ENCODE assay signal across 20 cellular contexts in genomic region chr10:99720387-99720786, GRCh38. TPM values are rescaled to one million over a fixed set of nuclear protein-coding genes. Genes with fewer than 3 reads are reported as not detected.
A peak's percentile ranks its signal among the peaks of the same experiment; 100 is the strongest.
DNase-seq lines count a peak whose midpoint lies in the region; ATAC-seq and TF ChIP-seq lines count a peak whose summit lies in the region.
"Had no signal": no experiment of that assay in that cellular context is flagged by ENCODE, and none has a peak within 500 bp of the region (broad histone marks: within the 10 kb centered on the region; RNA-seq: fewer than 3 reads in every experiment).

No MANE protein-coding gene starts in this region.

- peaks cover 12 to 21% of the 10 kb centered on the region in 2 donors for H3K36me3 Mint-ChIP-seq in activated T-cell treated with anti-CD3 and anti-CD28 coated beads, Interleukin-2, amount 50 U/mL, for 72 hours (ENCODE audit: insufficient read depth in 2 of 2)
- H3K36me3 Mint-ChIP-seq in activated T-cell treated with anti-CD3 and anti-CD28 coated beads, Interleukin-2, amount 50 U/mL, for 24 hours (ENCODE audit: low read depth): peaks cover 92% of the 10 kb centered on the region
- H3K36me3 Mint-ChIP-seq in HFFc6 (ENCODE audit: low read depth): peaks cover 58% of the 10 kb centered on the region
- H3K36me3 Mint-ChIP-seq in central memory CD8-positive, alpha-beta T cell (ENCODE audit: insufficient read depth): peaks cover 59% of the 10 kb centered on the region

- H3K9me3 Mint-ChIP-seq in activated T-cell treated with anti-CD3 and anti-CD28 coated beads, Interleukin-2, amount 50 U/mL, for 72 hours: no peaks in the 10 kb centered on the region
- H3K9me3 Mint-ChIP-seq in activated T-cell treated with anti-CD3 and anti-CD28 coated beads, Interleukin-2, amount 50 U/mL, for 24 hours: no peaks in the 10 kb centered on the region
- no peaks in the 10 kb centered on the region for H3K9me3 Mint-ChIP-seq in HFFc6
- H3K9me3 Mint-ChIP-seq in central memory CD8-positive, alpha-beta T cell: no peaks in the 10 kb centered on the region
- H3K9me3 Mint-ChIP-seq: CD4-positive, CD25-positive, alpha-beta regulatory T cell; CD8-positive, alpha-beta memory T cell; GM23338; H9 had no signal

- DNase-seq in activated T-cell treated with anti-CD3 and anti-CD28 coated beads, Interleukin-2, amount 50 U/mL, for 72 hours: no peak
- no peak for DNase-seq in activated T-cell treated with anti-CD3 and anti-CD28 coated beads, Interleukin-2, amount 50 U/mL, for 24 hours
- DNase-seq in HFFc6: no peak
- no peak for DNase-seq in central memory CD8-positive, alpha-beta T cell (ENCODE audit: low spot score in 2 of 2)
- DNase-seq in psoas muscle: no peak
- DNase-seq in right atrium auricular region (ENCODE audit: low spot score): no peak
- no peak for DNase-seq in HT-29 (ENCODE audit: low spot score)
- no peak for DNase-seq in NCI-H2196 treated with DMSO at 0.1 percent for 48 hours (lab: John Stamatoyannopoulos, UW; ENCODE audit: unreplicated experiment)
- DNase-seq: CD4-positive, CD25-positive, alpha-beta regulatory T cell; CD8-positive, alpha-beta memory T cell; DMS 273 treated with DMSO at 0.1 percent for 48 hours; DMS79; GF-D8; H9 had no signal

- H3K36me3 ChIP-seq in psoas muscle (ENCODE audit: insufficient read depth in 1 of 2, low read depth in 1 of 2): peaks cover 14 to 100% of the 10 kb centered on the region in 2 donors
- peaks cover 81% of the 10 kb centered on the region for H3K36me3 ChIP-seq in right atrium auricular region

- H3K4me1 ChIP-seq in psoas muscle: no peaks in the 10 kb centered on the region
- no peaks in the 10 kb centered on the region for H3K4me1 ChIP-seq in right atrium auricular region
- H3K4me1 ChIP-seq: BLaER1 had no signal

- H3K4me1 Mint-ChIP-seq in activated T-cell treated with anti-CD3 and anti-CD28 coated beads, Interleukin-2, amount 50 U/mL, for 72 hours (ENCODE audit: low read depth): no peaks in the 10 kb centered on the region
- H3K4me1 Mint-ChIP-seq in activated T-cell treated with anti-CD3 and anti-CD28 coated beads, Interleukin-2, amount 50 U/mL, for 24 hours (ENCODE audit: low read depth): no peaks in the 10 kb centered on the region
- H3K4me1 Mint-ChIP-seq in HFFc6 (ENCODE audit: low read depth): peaks cover 9% of the 10 kb centered on the region
- peaks cover 11% of the 10 kb centered on the region for H3K4me1 Mint-ChIP-seq in central memory CD8-positive, alpha-beta T cell
- H3K4me1 Mint-ChIP-seq: B cell, GM23338, H9 had no signal

- no peak for ATAC-seq in activated T-cell treated with anti-CD3 and anti-CD28 coated beads, Interleukin-2, amount 50 U/mL, for 72 hours (replicated peaks in 1 of 2)
- ATAC-seq in central memory CD8-positive, alpha-beta T cell (replicated peaks; ENCODE audit: extremely low read depth, poor library complexity, severe bottlenecking): no peak
- peak in 3 of 4 donors; percentile 61 to 88 (median 65) for ATAC-seq in psoas muscle
- ATAC-seq: GM23338, HCT116 had no signal

- TF ChIP-seq CTCF in HFFc6 (IDR thresholded peaks at IDR 0.05) (no peak), psoas muscle (IDR thresholded peaks at IDR 0.05) (no peak), right atrium auricular region (IDR thresholded peaks at IDR 0.05) (no peak)

- H3K9me3 ChIP-seq in psoas muscle (no peaks in the 10 kb centered on the region), right atrium auricular region (no peaks in the 10 kb centered on the region)
- H3K9me3 ChIP-seq: BLaER1 had no signal

- no peaks in the 10 kb centered on the region for H3K27me3 Mint-ChIP-seq in activated T-cell treated with anti-CD3 and anti-CD28 coated beads, Interleukin-2, amount 50 U/mL, for 72 hours (ENCODE audit: low read depth)
- no peaks in the 10 kb centered on the region for H3K27me3 Mint-ChIP-seq in activated T-cell treated with anti-CD3 and anti-CD28 coated beads, Interleukin-2, amount 50 U/mL, for 24 hours
- H3K27me3 Mint-ChIP-seq in HFFc6 (ENCODE audit: insufficient read depth): peaks cover 2% of the 10 kb centered on the region
- H3K27me3 Mint-ChIP-seq in central memory CD8-positive, alpha-beta T cell: no peaks in the 10 kb centered on the region
- H3K27me3 Mint-ChIP-seq: B cell; CD4-positive, CD25-positive, alpha-beta regulatory T cell; CD8-positive, alpha-beta memory T cell had no signal

- H3K27ac Mint-ChIP-seq in activated T-cell treated with anti-CD3 and anti-CD28 coated beads, Interleukin-2, amount 50 U/mL, for 72 hours: peak overlapping the region; percentile 7
- no peak overlapping the region for H3K27ac Mint-ChIP-seq in activated T-cell treated with anti-CD3 and anti-CD28 coated beads, Interleukin-2, amount 50 U/mL, for 24 hours
- H3K27ac Mint-ChIP-seq in HFFc6: peak overlapping the region; percentile 47
- H3K27ac Mint-ChIP-seq in central memory CD8-positive, alpha-beta T cell (ENCODE audit: low read depth): peak overlapping the region; percentile 3
- H3K27ac Mint-ChIP-seq: B cell; CD4-positive, CD25-positive, alpha-beta regulatory T cell; GM23338; H9 had no signal

- no peak overlapping the region for H3K4me3 ChIP-seq in psoas muscle
- H3K4me3 ChIP-seq in right atrium auricular region: no peak overlapping the region
- H3K4me3 ChIP-seq: BLaER1, GM23338 had no signal

- H3K27ac ChIP-seq in psoas muscle: peak overlapping the region; percentile 34
- no peak overlapping the region for H3K27ac ChIP-seq in right atrium auricular region
- H3K27ac ChIP-seq: 22Rv1, BLaER1, C4-2B had no signal

- H3K27me3 ChIP-seq in psoas muscle (ENCODE audit: insufficient read depth in 3 of 3, low read length in 2 of 3): no peaks in the 10 kb centered on the region
- no peaks in the 10 kb centered on the region for H3K27me3 ChIP-seq in right atrium auricular region
- H3K27me3 ChIP-seq: BLaER1 had no signal

- intact Hi-C loops in psoas muscle (cut with DNase I): no loop called here

- 40 to 67% (median 49%) methylated on average over 2 of the region's 2 CpGs for WGBS in psoas muscle, 3 donors

- no peak overlapping the region for H3K4me3 Mint-ChIP-seq in activated T-cell treated with anti-CD3 and anti-CD28 coated beads, Interleukin-2, amount 50 U/mL, for 72 hours
- H3K4me3 Mint-ChIP-seq in activated T-cell treated with anti-CD3 and anti-CD28 coated beads, Interleukin-2, amount 50 U/mL, for 24 hours: no peak overlapping the region
- no peak overlapping the region for H3K4me3 Mint-ChIP-seq in HFFc6
- no peak overlapping the region for H3K4me3 Mint-ChIP-seq in central memory CD8-positive, alpha-beta T cell
- H3K4me3 Mint-ChIP-seq: B cell; CD4-positive, CD25-positive, alpha-beta regulatory T cell; CD8-positive, alpha-beta memory T cell; GM23338; H9 had no signal

RNA-seq across cellular contexts. Expression of gene COX15, which starts 11.5 kb away (rescaled TPM):
- 10 to 100 TPM; 33.4 to 38.2 TPM for total RNA-seq in activated T-cell treated with anti-CD3 and anti-CD28 coated beads, Interleukin-2, amount 50 U/mL, for 72 hours
- total RNA-seq in HFFc6 (2021; fragmentation: NEBNext Ultra II Directional; extraction: Animal tissue kit (Norgen Biotek cat#: 25700)): 10 to 100 TPM; 36.7 to 42.1 (median 38.7) TPM
- total RNA-seq in psoas muscle (10 to 100 TPM; 25.9 to 59.4 (median 39.4) TPM), right atrium auricular region (10 to 100 TPM; 18.4 to 26.4 TPM)
- 10 to 100 TPM; 12.7 to 43.9 (median 12.8) TPM for polyA plus RNA-seq in psoas muscle
- 18.2 and 20.1 TPM in 2 replicates for total RNA-seq in HT-29 (2014; rRNA removed; shearing (Covaris generic))

RNA-seq across cellular contexts. Expression of gene CUTC, which starts 11.6 kb away (rescaled TPM):
- 10 to 100 TPM; 23.8 to 29.4 TPM for total RNA-seq in activated T-cell treated with anti-CD3 and anti-CD28 coated beads, Interleukin-2, amount 50 U/mL, for 72 hours
- total RNA-seq in HFFc6 (2021; fragmentation: NEBNext Ultra II Directional; extraction: Animal tissue kit (Norgen Biotek cat#: 25700)): 10 to 100 TPM; 11.2 to 15.2 (median 12.4) TPM
- 100 to 1,000 TPM; 108 to 179 (median 133) TPM for total RNA-seq in psoas muscle
- polyA plus RNA-seq in psoas muscle: 100 to 1,000 TPM in 2 of 3 donors, 10 to 100 TPM in 1; 52.8 to 167 (median 112) TPM
- total RNA-seq in right atrium auricular region: 10 to 100 TPM; 29.0 to 37.5 TPM
- 7.1 and 8.1 TPM in 2 replicates for total RNA-seq in HT-29 (2014; rRNA removed; shearing (Covaris generic))

Comparison
In these comparisons a context has a peak if more than half of its experiments do, and no peak if none do; other contexts are left out.
1. ATAC-seq: peak in psoas muscle (3 of 4); none in activated T-cell treated with anti-CD3 and anti-CD28 coated beads, Interleukin-2, amount 50 U/mL, for 72 hours (0 of 2) and central memory CD8-positive, alpha-beta T cell (single experiment).